ENCODE assay signal across 8 cellular contexts in the genomic region with DNA sequence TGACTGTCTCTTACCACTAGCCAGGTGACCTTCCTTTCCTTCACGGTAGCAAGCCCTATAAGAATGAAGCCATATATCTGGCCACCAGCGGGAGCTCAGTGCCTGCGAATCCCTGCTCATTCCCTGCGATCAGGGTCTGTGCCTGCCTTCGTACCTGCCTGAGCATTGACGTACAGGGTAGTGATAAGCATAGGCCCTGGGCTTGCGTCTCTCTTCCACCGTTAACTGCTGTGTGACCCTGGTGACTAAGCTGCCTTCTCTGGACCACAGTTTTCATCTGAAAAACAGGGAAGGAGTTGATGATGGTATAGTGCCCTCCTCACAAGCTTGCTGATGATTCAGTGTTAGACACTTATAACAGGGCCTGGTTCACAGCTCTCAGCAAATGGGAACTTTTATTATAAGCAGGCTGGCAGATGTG. TPM values are rescaled to one million over a fixed set of nuclear protein-coding genes. Genes with fewer than 3 reads are reported as not detected.
DNase-seq lines count a peak whose midpoint lies in the region; ATAC-seq and TF ChIP-seq lines count a peak whose summit lies in the region.

No MANE protein-coding gene starts in this region.

- no peaks in the 10 kb centered on the region for H3K9me3 ChIP-seq in breast epithelium

- no peaks in the 10 kb centered on the region for H3K27me3 ChIP-seq in breast epithelium

- H3K4me3 ChIP-seq in GM08714 (ENCODE audit: low read length) (peak overlapping the region; percentile 93), breast epithelium (peak overlapping the region; percentile 31 to 93 (median 87))

- TF ChIP-seq POLR2A in breast epithelium (IDR thresholded peaks at IDR 0.05) = no peak

- H3K4me1 ChIP-seq in breast epithelium = peaks cover 19 to 39% of the 10 kb centered on the region in 2 donors

- no peaks in the 10 kb centered on the region for H3K9me3 Mint-ChIP-seq in osteocyte (ENCODE audit: unreplicated experiment)

- H3K27me3 Mint-ChIP-seq in osteocyte (ENCODE audit: unreplicated experiment) = no peaks in the 10 kb centered on the region

- H3K27ac ChIP-seq in breast epithelium (peak overlapping the region; percentile 95 to 99), caudate nucleus (ENCODE audit: low read depth, low read length) (no peak overlapping the region)

- peaks cover 56% of the 10 kb centered on the region for H3K4me1 Mint-ChIP-seq in osteocyte (ENCODE audit: unreplicated experiment)

- intact Hi-C loops in breast epithelium (cut with DNase I; ENCODE audit: low total_unique reads) (no loop called here), left cardiac atrium (cut with DNase I) (no loop called here)

- peaks cover 22% of the 10 kb centered on the region for H3K36me3 Mint-ChIP-seq in osteocyte (ENCODE audit: unreplicated experiment)

- H3K27ac Mint-ChIP-seq in osteocyte (ENCODE audit: unreplicated experiment) = peak overlapping the region; percentile 96

- TF ChIP-seq CTCF in breast epithelium (IDR thresholded peaks at IDR 0.05) = no peak
- TF ChIP-seq CTCF in osteocyte (IDR thresholded peaks at IDR 0.05) = no peak

- H3K4me3 Mint-ChIP-seq in osteocyte (ENCODE audit: unreplicated experiment) = no peak overlapping the region

- H3K36me3 ChIP-seq in breast epithelium = peaks cover 9% of the 10 kb centered on the region

- ATAC-seq in left cardiac atrium = no peak

- DNase-seq in RPMI7951 (ENCODE audit: low read depth) = peak; percentile 68
- no peak for DNase-seq in breast epithelium (ENCODE audit: low spot score in 2 of 2)
- DNase-seq in osteocyte (ENCODE audit: extremely low spot score, unreplicated experiment) = no peak
- DNase-seq in SK-N-DZ (ENCODE audit: low spot score) = no peak
- no peak for DNase-seq in caudate nucleus (lab: John Stamatoyannopoulos, UW)
- DNase-seq in hippocampal formation (lab: John Stamatoyannopoulos, UW) = no peak
- no peak for DNase-seq in left cardiac atrium

RNA-seq across cellular contexts. Expression of a gene that starts 4.1 kb away (rescaled TPM):
- total RNA-seq in RPMI7951 (2014; rRNA removed; shearing (Covaris generic)) = 4.6 and 7.3 TPM in 2 replicates
- 10 to 100 TPM in 2 of 3 donors, 1 to 10 TPM in 1; 5.8 to 82.8 (median 76.7) TPM for total RNA-seq in breast epithelium
- 7.0 and 11.3 TPM in 2 replicates for total RNA-seq in osteocyte
- polyA plus RNA-seq in SK-N-DZ (2014; cell fraction: cytosol; rRNA removed) = 0.95 and 1.2 TPM in 2 replicates
- polyA plus RNA-seq in SK-N-DZ (2014; cell fraction: nucleus; rRNA removed) = 1.9 and 2.5 TPM in 2 replicates
- total RNA-seq in left cardiac atrium = 10 to 100 TPM in 1 of 2 donors, 1 to 10 TPM in 1; 6.4 to 13.7 TPM

RNA-seq across cellular contexts. Expression of a gene that starts 36.1 kb away (rescaled TPM):
- total RNA-seq in RPMI7951 (2014; rRNA removed; shearing (Covaris generic)) = 85.5 and 91.0 TPM in 2 replicates
- total RNA-seq in breast epithelium (100 to 1,000 TPM in 1 of 3 donors, 10 to 100 TPM in 2; 78.2 to 140 (median 87.2) TPM), osteocyte (62.3 and 62.9 TPM in 2 replicates), left cardiac atrium (10 to 100 TPM; 34.6 to 36.4 TPM)
- polyA plus RNA-seq in SK-N-DZ (2014; cell fraction: cytosol; rRNA removed) = 105 and 117 TPM in 2 replicates
- polyA plus RNA-seq in SK-N-DZ (2014; cell fraction: nucleus; rRNA removed) = 63.0 and 96.6 TPM in 2 replicates
